15 cellular contexts compared by ENCODE assay signal in the genomic region with DNA sequence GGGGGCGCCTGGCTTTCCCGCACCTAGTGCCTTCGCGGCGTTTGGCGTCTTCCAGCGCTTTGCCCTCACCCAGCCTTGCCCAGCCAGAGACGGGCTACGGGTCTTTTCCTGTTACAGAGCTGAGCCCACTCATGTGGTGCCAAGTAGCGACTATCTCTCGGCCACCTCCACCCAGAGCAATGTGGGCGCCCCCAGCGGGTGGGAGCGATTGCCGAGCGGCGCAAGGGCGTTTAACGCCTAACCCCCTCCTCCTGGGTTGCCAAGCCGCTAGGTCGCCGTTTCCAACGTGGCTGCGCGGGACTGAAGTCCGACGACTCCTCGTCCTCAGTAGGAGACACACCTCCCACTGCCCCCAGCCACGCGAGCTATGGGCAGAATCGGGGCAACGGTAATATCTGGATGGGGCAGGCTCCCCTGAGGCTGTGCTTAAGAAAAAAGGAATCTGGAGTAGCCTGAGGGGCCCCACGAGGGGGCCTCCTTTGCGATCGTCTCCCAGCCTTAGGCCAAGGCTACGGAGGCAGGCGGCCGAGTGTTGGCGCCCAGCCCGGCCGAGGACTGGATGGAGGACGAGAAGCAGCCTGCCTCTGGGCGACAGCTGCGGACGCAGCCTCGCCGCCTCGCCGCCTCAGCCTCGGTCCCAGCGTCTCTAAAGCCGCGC. TPM values are rescaled to one million over a fixed set of nuclear protein-coding genes. Genes with fewer than 3 reads are reported as not detected.
DNase-seq lines count a peak whose midpoint lies in the region; ATAC-seq, FAIRE-seq and TF ChIP-seq lines count a peak whose summit lies in the region.
"Had no signal": no experiment of that assay in that cellular context is flagged by ENCODE, and none has a peak within 500 bp of the region (broad histone marks: within the 10 kb centered on the region; RNA-seq: fewer than 3 reads in every experiment).

No MANE protein-coding gene starts in this region.

- no peak for TF ChIP-seq POLR2A in GM12891 (IDR thresholded peaks at IDR 0.05; ENCODE audit: low read depth, low read length)

- no peak for ATAC-seq in GM18498 (IDR thresholded peaks at IDR 0.05; ENCODE audit: unreplicated experiment)
- ATAC-seq: CD8-positive, alpha-beta T cell had no signal

- H3K4me3 Mint-ChIP-seq in CD4-positive, alpha-beta memory T cell, result no peak overlapping the region
- H3K4me3 Mint-ChIP-seq: CD8-positive, alpha-beta T cell; stimulated activated naive CD8-positive, alpha-beta T cell treated with anti-CD3 and anti-CD28 coated beads, Interleukin-15, Interleukin-2, amounts not matched to agents 100 ng/mL and 50 ng/mL, for 24 hours had no signal

- no peak overlapping the region for H3K9ac ChIP-seq in stomach smooth muscle (ENCODE audit: low read length in 2 of 2)

- peaks cover 42 to 54% of the 10 kb centered on the region in 2 donors for H3K27me3 Mint-ChIP-seq in CD4-positive, alpha-beta memory T cell

- H3K9me3 ChIP-seq in stomach smooth muscle (ENCODE audit: control insufficient read depth in 2 of 2, low read length in 2 of 2), result no peaks in the 10 kb centered on the region
- no peaks in the 10 kb centered on the region for H3K9me3 ChIP-seq in CD4-positive, alpha-beta memory T cell (ENCODE audit: control insufficient read depth in 1 of 2, low read length in 2 of 2)

- peaks cover 10 to 36% (median 21%) of the 10 kb centered on the region in 4 donors for H3K4me1 Mint-ChIP-seq in CD4-positive, alpha-beta memory T cell

- CTCF ChIA-PET in CD4-positive, alpha-beta memory T cell (lab: Charles Lee; ENCODE audit: partially characterized antibody), result no interaction called here

- POLR2A ChIA-PET in CD4-positive, alpha-beta memory T cell (lab: Charles Lee; ENCODE audit: partially characterized antibody), result no interaction called here

- DNase-seq in GM12891 (ENCODE audit: insufficient read length, low spot score) (no peak), astrocyte of the hippocampus (ENCODE audit: low read depth, low spot score) (peak; percentile 38), islet precursor cell (peak; percentile 65), T1000 (lab: John Stamatoyannopoulos, UW) (no peak), NCI-H748 treated with DMSO at 0.1 percent for 48 hours (lab: John Stamatoyannopoulos, UW) (no peak)
- no peak for DNase-seq in CD4-positive, alpha-beta memory T cell
- DNase-seq: CD8-positive, alpha-beta T cell; KG1; NCI-H524 treated with DMSO at 0.1 percent for 48 hours; stimulated activated CD4-positive, alpha-beta T cell treated with anti-CD3 and anti-CD28 coated beads, Interleukin-4, amount 100 ng/mL, for 4 hours had no signal

- H3K27ac ChIP-seq in stomach smooth muscle (ENCODE audit: low read length), result no peak overlapping the region
- no peak overlapping the region for H3K27ac ChIP-seq in CD4-positive, alpha-beta memory T cell (ENCODE audit: low read depth, low read length)

- H3K4me3 ChIP-seq in stomach smooth muscle (ENCODE audit: low read length in 2 of 2), result peak overlapping the region; percentile 8 to 60
- H3K4me3 ChIP-seq in CD4-positive, alpha-beta memory T cell (ENCODE audit: low read length in 2 of 2), result no peak overlapping the region

- peaks cover 53% of the 10 kb centered on the region for H3K4me1 ChIP-seq in stomach smooth muscle (ENCODE audit: control insufficient read depth, insufficient read depth, low read length)
- no peaks in the 10 kb centered on the region for H3K4me1 ChIP-seq in CD4-positive, alpha-beta memory T cell (ENCODE audit: insufficient read depth, low read length)

- no peaks in the 10 kb centered on the region for H3K36me3 Mint-ChIP-seq in CD4-positive, alpha-beta memory T cell
- H3K36me3 Mint-ChIP-seq: CD8-positive, alpha-beta T cell had no signal

- H3K27ac Mint-ChIP-seq in CD4-positive, alpha-beta memory T cell, result no peak overlapping the region
- H3K27ac Mint-ChIP-seq: CD8-positive, alpha-beta T cell; stimulated activated naive CD8-positive, alpha-beta T cell treated with anti-CD3 and anti-CD28 coated beads, Interleukin-15, Interleukin-2, amounts not matched to agents 100 ng/mL and 50 ng/mL, for 24 hours had no signal

- H3K9me3 Mint-ChIP-seq in CD4-positive, alpha-beta memory T cell, result peaks cover 0 to 3% (median 0%) of the 10 kb centered on the region in 8 donors
- H3K9me3 Mint-ChIP-seq: CD8-positive, alpha-beta T cell; stimulated activated naive CD8-positive, alpha-beta T cell treated with anti-CD3 and anti-CD28 coated beads, Interleukin-15, Interleukin-2, amounts not matched to agents 100 ng/mL and 50 ng/mL, for 24 hours had no signal

- intact Hi-C loops in CD4-positive, alpha-beta memory T cell (cut with micrococcal nuclease), result no loop called here

- FAIRE-seq in GM12891 (lab: Jason Lieb, UNC), result peak; percentile 13
- FAIRE-seq: TTC549 had no signal

- H3K27me3 ChIP-seq in stomach smooth muscle (ENCODE audit: control insufficient read depth in 1 of 2, insufficient read depth in 2 of 2, low read length in 2 of 2), result peaks cover 76 to 99% of the 10 kb centered on the region in 2 donors
- peaks cover 29% of the 10 kb centered on the region for H3K27me3 ChIP-seq in CD4-positive, alpha-beta memory T cell (ENCODE audit: insufficient read depth, low read length)

- no peaks in the 10 kb centered on the region for H3K36me3 ChIP-seq in stomach smooth muscle (ENCODE audit: control insufficient read depth in 2 of 2, insufficient read depth in 2 of 2, low read length in 2 of 2)
- H3K36me3 ChIP-seq in CD4-positive, alpha-beta memory T cell (ENCODE audit: insufficient read depth, low read length), result no peaks in the 10 kb centered on the region

TF ChIP-seq in GM12891, 5 proteins besides CTCF, POLR2A, EP300 and RAD21:
- TF ChIP-seq PAX5 (IDR thresholded peaks at IDR 0.05; ENCODE audit: insufficient read depth, low read length, severe bottlenecking), result no peak
- no peak for TF ChIP-seq POLR2AphosphoS5 (IDR thresholded peaks at IDR 0.05; ENCODE audit: low read depth, low read length)
- TF ChIP-seq SPI1 (IDR thresholded peaks at IDR 0.05; ENCODE audit: low read depth, low read length), result no peak
- TF ChIP-seq POU2F2 (IDR thresholded peaks at IDR 0.05; ENCODE audit: low read depth, low read length), result no peak
- no peak for TF ChIP-seq TAF1 (IDR thresholded peaks at IDR 0.05; ENCODE audit: low read depth, low read length)
TF ChIP-seq in GM12891: peak in this region for 0.

RNA-seq across cellular contexts. Expression of a gene that starts 5.8 kb away (rescaled TPM):
- not detected for polyA plus RNA-seq in GM12891 (2012; ENCODE audit: low read depth, missing spikeins)
- not detected for total RNA-seq in CD4-positive, alpha-beta memory T cell
- polyA plus RNA-seq in CD4-positive, alpha-beta memory T cell, result not detected
- total RNA-seq: CD8-positive, alpha-beta T cell; mononuclear cell had no signal

Comparison
In these comparisons a context has a peak if more than half of its experiments do, and no peak if none do; other contexts are left out.
1. DNase-seq: peak in astrocyte of the hippocampus (single experiment) and islet precursor cell (single experiment); none in GM12891 (single experiment), T1000 (single experiment), CD4-positive, alpha-beta memory T cell (0 of 5) and NCI-H748 treated with DMSO at 0.1 percent for 48 hours (single experiment).
2. H3K4me3 ChIP-seq: peak in stomach smooth muscle (2 of 2); none in CD4-positive, alpha-beta memory T cell (0 of 2).